In the genomic region with DNA sequence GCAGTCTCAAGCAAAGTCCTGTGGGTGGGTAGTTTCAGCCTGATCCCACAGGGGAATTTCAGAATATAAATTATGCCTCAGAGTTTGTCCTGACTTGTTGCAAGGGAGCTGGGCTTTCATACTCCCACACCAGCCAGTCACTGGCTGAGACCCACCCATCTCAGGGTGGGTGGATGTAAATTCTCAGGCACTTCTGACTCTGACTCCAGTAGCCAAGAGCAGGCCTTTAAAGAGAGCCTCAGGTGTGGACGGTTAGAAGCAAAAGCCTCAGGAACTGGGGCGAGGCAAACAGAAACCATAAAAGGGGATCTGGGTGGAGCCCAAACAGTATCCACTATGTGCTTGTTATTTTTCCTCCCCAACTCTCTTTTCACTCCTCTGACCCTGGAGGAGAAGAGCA, we compare ENCODE assay signal across 11 cellular contexts. TPM values are rescaled to one million over a fixed set of nuclear protein-coding genes. Genes with fewer than 3 reads are reported as not detected.
DNase-seq lines count a peak whose midpoint lies in the region; ATAC-seq and TF ChIP-seq lines count a peak whose summit lies in the region.
"Had no signal": no experiment of that assay in that cellular context is flagged by ENCODE, and none has a peak within 500 bp of the region (broad histone marks: within the 10 kb centered on the region; RNA-seq: fewer than 3 reads in every experiment).

No MANE protein-coding gene starts in this region.

- H3K4me1 Mint-ChIP-seq in stimulated activated naive CD8-positive, alpha-beta T cell treated with anti-CD3 and anti-CD28 coated beads, Interleukin-15, amount 100 ng/mL, for 72 hours = peaks cover 32% of the 10 kb centered on the region

- no peak overlapping the region for H3K4me3 ChIP-seq in right lobe of liver

- H3K9me3 Mint-ChIP-seq in stimulated activated naive CD8-positive, alpha-beta T cell treated with anti-CD3 and anti-CD28 coated beads, Interleukin-15, amount 100 ng/mL, for 72 hours = peaks cover 8 to 12% of the 10 kb centered on the region in 2 donors

- 46% methylated on average over 2 of the region's 2 CpGs for WGBS in right lobe of liver (ENCODE audit: insufficient coverage, low coverage, low lambda C conversion rate, missing lambda C conversion rate)

- TF ChIP-seq CTCF in right lobe of liver (IDR thresholded peaks at IDR 0.05) = no peak

- peak; percentile 18 to 31 for DNase-seq in stimulated activated CD4-positive, alpha-beta T cell treated with anti-CD3 and anti-CD28 coated beads, Interleukin-2, amount 100 ng/mL, for 24 hours
- DNase-seq in stimulated activated CD4-positive, alpha-beta T cell treated with anti-CD3 and anti-CD28 coated beads, Interleukin-1b, Interleukin-23, amount 100 ng/mL, for 48 hours = no peak
- DNase-seq in NOMO-1 treated with DMSO at 0.1 percent for 48 hours (lab: John Stamatoyannopoulos, UW; ENCODE audit: unreplicated experiment) (peak; percentile 33), pons (ENCODE audit: low spot score) (no peak), right lobe of liver (no peak)
- no peak for DNase-seq in stimulated activated naive CD8-positive, alpha-beta T cell treated with anti-CD3 and anti-CD28 coated beads, Interleukin-15, amount 100 ng/mL, for 72 hours
- no peak for DNase-seq in stimulated activated CD8-positive, alpha-beta memory T cell treated with anti-CD3 and anti-CD28 coated beads, Interleukin-4, amount 100 ng/mL, for 48 hours
- DNase-seq: activated naive CD4-positive, alpha-beta T cell treated with anti-CD3 and anti-CD28 coated beads, Interleukin-2, amount 50 U/mL, for 16 hours had no signal

- no peaks in the 10 kb centered on the region for H3K27me3 Mint-ChIP-seq in stimulated activated naive CD8-positive, alpha-beta T cell treated with anti-CD3 and anti-CD28 coated beads, Interleukin-15, amount 100 ng/mL, for 72 hours
- H3K27me3 Mint-ChIP-seq: CD4-positive, CD25-positive, alpha-beta regulatory T cell; progenitor cell of endocrine pancreas had no signal

- peak overlapping the region; percentile 29 to 44 for H3K27ac Mint-ChIP-seq in stimulated activated naive CD8-positive, alpha-beta T cell treated with anti-CD3 and anti-CD28 coated beads, Interleukin-15, amount 100 ng/mL, for 72 hours
- H3K27ac Mint-ChIP-seq: progenitor cell of endocrine pancreas had no signal

- H3K27ac ChIP-seq in right lobe of liver = no peak overlapping the region

- TF ChIP-seq POLR2A in right lobe of liver (IDR thresholded peaks at IDR 0.05) = no peak

- no peaks in the 10 kb centered on the region for H3K9me3 ChIP-seq in right lobe of liver

- H3K27me3 ChIP-seq in right lobe of liver = no peaks in the 10 kb centered on the region

- H3K36me3 ChIP-seq in right lobe of liver = no peaks in the 10 kb centered on the region

- H3K4me1 ChIP-seq in right lobe of liver = no peaks in the 10 kb centered on the region

- intact Hi-C loops in right lobe of liver (cut with DNase I) = no loop called here

- peak overlapping the region in 1 of 2 donors; percentile 0 for H3K4me3 Mint-ChIP-seq in stimulated activated naive CD8-positive, alpha-beta T cell treated with anti-CD3 and anti-CD28 coated beads, Interleukin-15, amount 100 ng/mL, for 72 hours
- H3K4me3 Mint-ChIP-seq: CD4-positive, CD25-positive, alpha-beta regulatory T cell had no signal

- ATAC-seq in HG02610 (IDR thresholded peaks at IDR 0.05; ENCODE audit: unreplicated experiment) (peak; percentile 92), right lobe of liver (no peak)
- ATAC-seq in stimulated activated naive CD8-positive, alpha-beta T cell treated with anti-CD3 and anti-CD28 coated beads, Interleukin-15, amount 100 ng/mL, for 72 hours = peak; percentile 83

RNA-seq across cellular contexts. Expression of gene FBXW11, which starts 28.6 kb away (rescaled TPM):
- total RNA-seq in right lobe of liver = 10 to 100 TPM; 19.9 to 35.9 (median 28.4) TPM

Comparison
In these comparisons a context has a peak if more than half of its experiments do, and no peak if none do; other contexts are left out.
1. DNase-seq: peak in stimulated activated CD4-positive, alpha-beta T cell treated with anti-CD3 and anti-CD28 coated beads, Interleukin-2, amount 100 ng/mL, for 24 hours (2 of 2) and NOMO-1 treated with DMSO at 0.1 percent for 48 hours (single experiment); none in stimulated activated CD4-positive, alpha-beta T cell treated with anti-CD3 and anti-CD28 coated beads, Interleukin-1b, Interleukin-23, amount 100 ng/mL, for 48 hours (single experiment), stimulated activated naive CD8-positive, alpha-beta T cell treated with anti-CD3 and anti-CD28 coated beads, Interleukin-15, amount 100 ng/mL, for 72 hours (0 of 2), pons (single experiment), right lobe of liver (0 of 3) and stimulated activated CD8-positive, alpha-beta memory T cell treated with anti-CD3 and anti-CD28 coated beads, Interleukin-4, amount 100 ng/mL, for 48 hours (single experiment).
2. ATAC-seq: peak in HG02610 (single experiment) and stimulated activated naive CD8-positive, alpha-beta T cell treated with anti-CD3 and anti-CD28 coated beads, Interleukin-15, amount 100 ng/mL, for 72 hours (single experiment); none in right lobe of liver (0 of 4).